In the genomic region with DNA sequence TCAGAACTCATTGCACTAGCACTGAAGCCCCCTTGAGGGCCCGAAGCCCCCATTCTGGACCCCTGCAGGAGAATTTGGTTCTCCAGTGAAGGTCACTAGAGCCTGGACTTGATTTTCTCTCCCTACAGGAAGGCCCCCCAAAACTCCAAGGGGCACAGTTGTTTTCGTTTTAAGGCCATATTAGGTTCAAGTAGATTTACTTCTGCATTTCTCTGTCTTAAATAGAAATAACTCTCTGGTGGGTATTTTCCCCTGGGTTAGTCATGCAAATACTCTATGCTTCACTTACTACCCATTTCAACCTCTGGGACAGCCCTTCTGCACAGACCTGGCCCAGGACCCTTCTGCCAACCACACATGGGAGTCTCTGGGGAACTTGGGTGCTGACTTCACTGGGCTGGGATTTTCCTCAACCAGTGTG, we compare ENCODE assay signal across 8 cellular contexts. TPM values are rescaled to one million over a fixed set of nuclear protein-coding genes. Genes with fewer than 3 reads are reported as not detected.
DNase-seq lines count a peak whose midpoint lies in the region; ATAC-seq, FAIRE-seq and TF ChIP-seq lines count a peak whose summit lies in the region.

No MANE protein-coding gene starts in this region.

- H3K27me3 ChIP-seq in heart left ventricle = no peaks in the 10 kb centered on the region
- no peaks in the 10 kb centered on the region for H3K27me3 ChIP-seq in PC-9 (ENCODE audit: insufficient read depth, low read depth)
- no peaks in the 10 kb centered on the region for H3K27me3 ChIP-seq in keratinocyte (ENCODE audit: control insufficient read depth, extremely low read depth, insufficient read depth, low read length)

- dilution Hi-C loops in keratinocyte (cut with MboI; ENCODE audit: extremely low pct_ligation_motif_present, low sequenced_read_pairs) = no loop called here

- H3K4me2 ChIP-seq in PC-9 (peak overlapping the region; percentile 93), keratinocyte (ENCODE audit: control insufficient read depth, extremely low read depth, insufficient read depth, low read depth, low read length) (peak overlapping the region; percentile 89)

- CTCF ChIA-PET in PC-9 (lab: Charles Lee) = no interaction called here

- H2AFZ ChIP-seq in PC-9 = no peak overlapping the region; the same call in 1 of the 2 replicates
- H2AFZ ChIP-seq in keratinocyte (ENCODE audit: control insufficient read depth, low read length) = no peak overlapping the region

- no peaks in the 10 kb centered on the region for H3K9me1 ChIP-seq in keratinocyte (ENCODE audit: control insufficient read depth, extremely low read depth, insufficient read depth, low read length)

- H3K4me1 ChIP-seq in heart left ventricle (peaks cover 0 to 28% (median 17%) of the 10 kb centered on the region in 12 donors), PC-9 (replicated peaks; ENCODE audit: insufficient read depth) (peaks cover 25% of the 10 kb centered on the region), keratinocyte (ENCODE audit: control insufficient read depth, extremely low read depth, insufficient read depth, low read length) (peaks cover 22% of the 10 kb centered on the region)

- no peaks in the 10 kb centered on the region for H4K20me1 ChIP-seq in PC-9 (ENCODE audit: insufficient read depth)
- H4K20me1 ChIP-seq in keratinocyte (ENCODE audit: control insufficient read depth, extremely low read depth, insufficient read depth, low read length) = no peaks in the 10 kb centered on the region

- no peak for TF ChIP-seq POLR2A in heart left ventricle (IDR thresholded peaks at IDR 0.05)

- no peak for DNase-seq in heart left ventricle
- DNase-seq in left ventricle myocardium superior = no peak
- no peak for DNase-seq in PC-9
- DNase-seq in keratinocyte (ENCODE audit: low read depth, low spot score) = no peak
- DNase-seq in HUDEP-2 (lab: John Stamatoyannopoulos, UW; ENCODE audit: unreplicated experiment in 76 of 76) = no peak
- no peak for DNase-seq in T-helper 9 cell
- DNase-seq in AG08395 (ENCODE audit: low spot score) = no peak

- WGBS in heart left ventricle, 4 donors = 86 to 91% (median 86%) methylated on average over 2 of the region's 2 CpGs

- H3K9me2 ChIP-seq in PC-9 (ENCODE audit: insufficient read depth) = no peaks in the 10 kb centered on the region

- H3K9ac ChIP-seq in keratinocyte (ENCODE audit: control insufficient read depth, extremely low read depth, insufficient read depth, low read length) = peak overlapping the region; percentile 89

- no TSS peak for BruUV-seq in PC-9 (replicated peaks; lab: Mats Ljungman, UMichigan)

- POLR2A ChIA-PET in PC-9 (lab: Charles Lee; ENCODE audit: unreplicated experiment) = no interaction called here

- H3K27ac ChIP-seq in heart left ventricle (peak overlapping the region in 9 of 12 donors; percentile 95 to 100 (median 97)), PC-9 (no peak overlapping the region), keratinocyte (ENCODE audit: control insufficient read depth, insufficient read depth, low read length) (no peak overlapping the region)

- ATAC-seq in heart left ventricle = no peak
- ATAC-seq in left ventricle myocardium superior = no peak
- peak; percentile 51 for ATAC-seq in HG02884 (IDR thresholded peaks at IDR 0.05; ENCODE audit: unreplicated experiment)

- no peaks in the 10 kb centered on the region for H3K9me3 ChIP-seq in heart left ventricle
- H3K9me3 ChIP-seq in PC-9 (ENCODE audit: insufficient read depth, low read depth) = no peaks in the 10 kb centered on the region
- H3K9me3 ChIP-seq in keratinocyte (ENCODE audit: control insufficient read depth, low read depth, low read length) = no peaks in the 10 kb centered on the region

- H3K79me2 ChIP-seq in PC-9 (ENCODE audit: low read depth) = no peaks in the 10 kb centered on the region
- no peaks in the 10 kb centered on the region for H3K79me2 ChIP-seq in keratinocyte (ENCODE audit: control insufficient read depth, insufficient read depth, low read length)

- FAIRE-seq in keratinocyte (lab: Jason Lieb, UNC) = no peak

- H3K36me3 ChIP-seq in heart left ventricle = no peaks in the 10 kb centered on the region
- H3K36me3 ChIP-seq in PC-9 (ENCODE audit: low read depth) = no peaks in the 10 kb centered on the region
- H3K36me3 ChIP-seq in keratinocyte (ENCODE audit: control insufficient read depth in 2 of 2, extremely low read depth in 1 of 2, insufficient read depth in 2 of 2, low read length in 2 of 2) = no peaks in the 10 kb centered on the region

- peak overlapping the region in 6 of 12 donors; percentile 41 to 69 (median 62) for H3K4me3 ChIP-seq in heart left ventricle
- H3K4me3 ChIP-seq in PC-9 = peak overlapping the region; percentile 75; the same call in 1 of the 2 replicates
- no peak overlapping the region for H3K4me3 ChIP-seq in keratinocyte (ENCODE audit: control insufficient read depth in 2 of 3, extremely low read depth in 1 of 3, insufficient read depth in 2 of 3, low read depth in 1 of 3, low read length in 3 of 3)

- intact Hi-C loops in heart left ventricle (cut with DNase I) (loop anchor here in 9 of 10 donors (2.0 to 10.0 kb wide), 9 partner anchors 42 to 710 kb away; a partner anchor contains a TSS), left ventricle myocardium superior (cut with micrococcal nuclease) (no loop called here), PC-9 (cut with micrococcal nuclease; ENCODE audit: unreplicated experiment) (loop anchor here (2.0 kb wide), 2 partner anchors 134 to 144 kb away; no protein-coding TSS in a partner anchor)

- no peak for TF ChIP-seq CTCF in heart left ventricle (IDR thresholded peaks at IDR 0.05)
- TF ChIP-seq CTCF in PC-9 (conservative IDR thresholded peaks at IDR 0.05) = no peak
- no peak for TF ChIP-seq CTCF in keratinocyte (optimal IDR thresholded peaks at IDR 0.05 in 1 of 3, IDR thresholded peaks at IDR 0.05 in 1 of 3, conservative IDR thresholded peaks at IDR 0.05 in 1 of 3; ENCODE audit: extremely low read depth in 1 of 3, insufficient read depth in 2 of 3, low read length in 3 of 3)

- H3F3A ChIP-seq in PC-9 (ENCODE audit: insufficient read depth, low read depth) = peaks cover 17% of the 10 kb centered on the region; the same call in 1 of the 2 replicates

RNA-seq across cellular contexts. Expression of a gene that starts 41.6 kb away (rescaled TPM):
- total RNA-seq in heart left ventricle (10 to 100 TPM; 33.0 to 89.2 (median 68.7) TPM), left ventricle myocardium superior (38.3 TPM), PC-9 (2021) (32.2 and 37.1 TPM in 2 replicates)
- polyA plus RNA-seq in heart left ventricle (10 to 100 TPM; 14.5 to 49.2 TPM), keratinocyte (18.2 to 39.2 TPM (median 19.9 TPM) in 3 replicates)
- polyA plus RNA-seq in keratinocyte (2011; ENCODE audit: low read depth) = 169 TPM
- 8.5 and 15.1 TPM in 2 replicates for polyA plus RNA-seq in keratinocyte (2011; cell fraction: cytosol; rRNA removed)
- polyA plus RNA-seq in keratinocyte (2011; cell fraction: nucleus; rRNA removed) = 29.7 and 38.1 TPM in 2 replicates
- polyA plus RNA-seq in keratinocyte (2012; ENCODE audit: low replicate concordance) = 11.3 and 33.3 TPM in 2 replicates
- polyA minus RNA-seq in keratinocyte = 3.1 to 33.5 TPM (median 19.8 TPM) in 3 replicates
- 10.6 TPM for polyA minus RNA-seq in keratinocyte (2011; cell fraction: cytosol; rRNA and poly(A)+ RNA removed)
- polyA minus RNA-seq in keratinocyte (2011; cell fraction: nucleus; rRNA and poly(A)+ RNA removed) = 16.2 and 29.6 TPM in 2 replicates

RNA-seq across cellular contexts. Expression of a gene that starts 48.8 kb away (rescaled TPM):
- 10 to 100 TPM; 16.7 to 38.5 (median 24.0) TPM for total RNA-seq in heart left ventricle
- polyA plus RNA-seq in heart left ventricle = 10 to 100 TPM in 1 of 2 donors, 1 to 10 TPM in 1; 6.0 to 18.9 TPM
- total RNA-seq in left ventricle myocardium superior = 25.0 TPM
- total RNA-seq in PC-9 (2021) = 13.3 and 18.6 TPM in 2 replicates
- 20.6 to 28.5 TPM (median 27.6 TPM) in 3 replicates for polyA plus RNA-seq in keratinocyte
- 62.8 TPM for polyA plus RNA-seq in keratinocyte (2011; ENCODE audit: low read depth)
- polyA plus RNA-seq in keratinocyte (2011; cell fraction: cytosol; rRNA removed) = 23.9 and 32.2 TPM in 2 replicates
- polyA plus RNA-seq in keratinocyte (2011; cell fraction: nucleus; rRNA removed) = 29.5 and 36.9 TPM in 2 replicates
- polyA plus RNA-seq in keratinocyte (2012; ENCODE audit: low replicate concordance) = 22.5 and 28.6 TPM in 2 replicates
- 9.8 to 28.4 TPM (median 17.2 TPM) in 3 replicates for polyA minus RNA-seq in keratinocyte
- 25.9 TPM for polyA minus RNA-seq in keratinocyte (2011; cell fraction: cytosol; rRNA and poly(A)+ RNA removed)
- polyA minus RNA-seq in keratinocyte (2011; cell fraction: nucleus; rRNA and poly(A)+ RNA removed) = 12.7 and 28.9 TPM in 2 replicates

Comparison
In these comparisons a context has a peak if more than half of its experiments do, and no peak if none do; other contexts are left out.
1. H3K27ac ChIP-seq: peak in heart left ventricle (9 of 12); none in PC-9 (single experiment) and keratinocyte (single experiment).